In genomic region chr9:66198421-66198820, GRCh38 we compare ENCODE assay signal across 7 cellular contexts.
DNase-seq lines count a peak whose midpoint lies in the region; ATAC-seq and TF ChIP-seq lines count a peak whose summit lies in the region.
"Not testable (repeated sequence)": the region's sequence is repeated elsewhere in the genome, so short reads cannot be mapped to it uniquely, and the experiment has no call there.

No MANE protein-coding gene starts in this region.

- not testable (repeated sequence) for H3K4me1 ChIP-seq in SK-N-SH (ENCODE audit: control insufficient read depth in 1 of 2, insufficient read depth in 2 of 2, low read depth in 1 of 2, low read length in 1 of 2); right lobe of liver

- H3K27ac ChIP-seq in SK-N-SH (ENCODE audit: low read depth in 2 of 2, low read length in 1 of 2); right lobe of liver: not testable (repeated sequence)

- not testable (repeated sequence) for TF ChIP-seq POLR2A in right lobe of liver (IDR thresholded peaks at IDR 0.05)

- POLR2A ChIA-PET in SK-N-SH (lab: Yijun Ruan, JAX): not testable (repeated sequence)

- H3K27me3 Mint-ChIP-seq in chondrocyte (ENCODE audit: low read depth); nephron progenitor cell (ENCODE audit: low read depth, poor library complexity): not testable (repeated sequence)
- H3K27me3 Mint-ChIP-seq in stimulated activated memory B cell treated with anti-CD40 and anti-IgM and Interleukin-4, amounts not matched to agents 10 μg/mL and 1 μg/mL and 100 μg/mL, for 72 hours: peaks cover 12% of the 10 kb centered on the region

- peak; percentile 11; the same call in 1 of the 2 replicates for TF ChIP-seq CTCF in SK-N-SH (IDR thresholded peaks at IDR 0.05)
- peak; percentile 43 for TF ChIP-seq CTCF in chondrocyte (IDR thresholded peaks at IDR 0.05)
- TF ChIP-seq CTCF in right lobe of liver (IDR thresholded peaks at IDR 0.05); nephron progenitor cell (IDR thresholded peaks at IDR 0.05): not testable (repeated sequence)

- not testable (repeated sequence) for H2AFZ ChIP-seq in SK-N-SH (ENCODE audit: low read depth)

- H3K9ac ChIP-seq in SK-N-SH: not testable (repeated sequence)

- H3K36me3 ChIP-seq in SK-N-SH (replicated peaks in 1 of 2; ENCODE audit: control insufficient read depth in 1 of 2, insufficient read depth in 2 of 2, low read length in 1 of 2); right lobe of liver: not testable (repeated sequence)

- not testable (repeated sequence) for H4K20me1 ChIP-seq in SK-N-SH (ENCODE audit: insufficient read depth)

- not testable (repeated sequence) for H3K9me3 ChIP-seq in SK-N-SH, right lobe of liver

- H3K27me3 ChIP-seq in SK-N-SH (ENCODE audit: insufficient read depth); right lobe of liver: not testable (repeated sequence)

- TF ChIP-seq RAD21 in SK-N-SH (IDR thresholded peaks at IDR 0.05; ENCODE audit: low read length): not testable (repeated sequence)

- intact Hi-C loops in cardiac septum (cut with DNase I); right lobe of liver (cut with DNase I): not testable (repeated sequence)

- not testable (repeated sequence) for H3K9me2 ChIP-seq in SK-N-SH

- CTCF ChIA-PET in SK-N-SH (lab: Yijun Ruan, JAX): not testable (repeated sequence)

- H3K4me2 ChIP-seq in SK-N-SH: not testable (repeated sequence)

- H3K4me3 ChIP-seq in SK-N-SH (ENCODE audit: low read depth in 2 of 2, low read length in 1 of 2); right lobe of liver: not testable (repeated sequence)

- peak; percentile 62 for ATAC-seq in GM21367 (IDR thresholded peaks at IDR 0.05; ENCODE audit: unreplicated experiment)
- ATAC-seq in right lobe of liver: peak; percentile 60 to 88 (median 71)
- peak; percentile 47 for ATAC-seq in stimulated activated memory B cell treated with anti-CD40 and anti-IgM and Interleukin-4, amounts not matched to agents 10 μg/mL and 1 μg/mL and 100 μg/mL, for 72 hours

- H3K27ac Mint-ChIP-seq in chondrocyte (ENCODE audit: unreplicated experiment); nephron progenitor cell; stimulated activated memory B cell treated with anti-CD40 and anti-IgM and Interleukin-4, amounts not matched to agents 10 μg/mL and 1 μg/mL and 100 μg/mL, for 72 hours: not testable (repeated sequence)

- H3K4me1 Mint-ChIP-seq in chondrocyte (ENCODE audit: low read depth); nephron progenitor cell; stimulated activated memory B cell treated with anti-CD40 and anti-IgM and Interleukin-4, amounts not matched to agents 10 μg/mL and 1 μg/mL and 100 μg/mL, for 72 hours: not testable (repeated sequence)

- not testable (repeated sequence) for H3K9me3 Mint-ChIP-seq in chondrocyte (ENCODE audit: low read depth); nephron progenitor cell; stimulated activated memory B cell treated with anti-CD40 and anti-IgM and Interleukin-4, amounts not matched to agents 10 μg/mL and 1 μg/mL and 100 μg/mL, for 72 hours

- not testable (repeated sequence) for TF ChIP-seq EP300 in SK-N-SH (IDR thresholded peaks at IDR 0.05; ENCODE audit: borderline replicate concordance in 1 of 2, low read depth in 1 of 2, low read length in 1 of 2)

- whole genome bisulfite sequencing in SK-N-SH (ENCODE audit: low lambda C conversion rate): 11% methylated on average over 14 of the region's 22 CpGs
- WGBS in right lobe of liver (ENCODE audit: insufficient coverage, low coverage, low lambda C conversion rate, missing lambda C conversion rate): 52% methylated on average over 3 of the region's 22 CpGs

- not testable (repeated sequence) for DNase-seq in SK-N-SH; chondrocyte (ENCODE audit: low spot score); right lobe of liver
- DNase-seq in cardiac septum (ENCODE audit: low spot score) (peak; percentile 64), nephron progenitor cell (peak; percentile 2)

- not testable (repeated sequence) for H3K36me3 Mint-ChIP-seq in chondrocyte (ENCODE audit: low read depth); nephron progenitor cell (ENCODE audit: low read depth); stimulated activated memory B cell treated with anti-CD40 and anti-IgM and Interleukin-4, amounts not matched to agents 10 μg/mL and 1 μg/mL and 100 μg/mL, for 72 hours

- not testable (repeated sequence) for H3F3A ChIP-seq in SK-N-SH (replicated peaks; ENCODE audit: insufficient read depth)

- not testable (repeated sequence) for H3K79me2 ChIP-seq in SK-N-SH (ENCODE audit: insufficient read depth)

- peak overlapping the region; percentile 16 for H3K4me3 Mint-ChIP-seq in chondrocyte (ENCODE audit: unreplicated experiment)
- H3K4me3 Mint-ChIP-seq in nephron progenitor cell; stimulated activated memory B cell treated with anti-CD40 and anti-IgM and Interleukin-4, amounts not matched to agents 10 μg/mL and 1 μg/mL and 100 μg/mL, for 72 hours: not testable (repeated sequence)
